Comparison of ENCODE assay signal across 10 cellular contexts in the genomic region with DNA sequence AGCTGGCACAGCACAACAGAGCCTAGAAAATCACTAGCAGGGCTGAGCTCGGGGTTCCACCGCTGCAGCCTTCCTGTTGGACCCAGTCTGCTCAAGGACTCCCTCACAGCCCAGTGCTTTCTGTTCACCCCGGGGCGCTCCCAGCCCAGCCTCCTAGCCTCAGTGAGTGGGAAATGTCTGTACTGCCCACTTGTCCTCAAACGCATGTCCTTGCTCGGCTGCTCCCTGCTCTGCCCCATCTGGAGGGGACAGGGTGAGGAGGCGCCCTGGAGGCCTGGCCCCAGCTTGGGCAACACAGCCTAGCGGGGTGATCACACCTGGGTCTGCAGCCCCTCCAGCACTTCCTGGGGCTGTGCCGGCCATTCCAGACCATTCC. TPM values are rescaled to one million over a fixed set of nuclear protein-coding genes. Genes with fewer than 3 reads are reported as not detected.
DNase-seq lines count a peak whose midpoint lies in the region; ATAC-seq and TF ChIP-seq lines count a peak whose summit lies in the region.
"Had no signal": no experiment of that assay in that cellular context is flagged by ENCODE, and none has a peak within 500 bp of the region (broad histone marks: within the 10 kb centered on the region; RNA-seq: fewer than 3 reads in every experiment).

No MANE protein-coding gene starts in this region.

- POLR2A ChIA-PET in activated CD4-positive, alpha-beta T cell treated with anti-CD3 and anti-CD28 coated beads, Interleukin-2, amount 10 ng/mL, durations not matched to agents 7 days and 5 days (lab: Charles Lee), result no interaction called here
- POLR2A ChIA-PET in T-cell (lab: Charles Lee), result no interaction called here

- H3K27ac ChIP-seq in foreskin keratinocyte, result no peak overlapping the region

- H3K9me3 Mint-ChIP-seq in activated CD4-positive, alpha-beta T cell treated with anti-CD3 and anti-CD28 coated beads, Interleukin-2, amount 10 ng/mL, durations not matched to agents 7 days and 5 days, result no peaks in the 10 kb centered on the region
- H3K9me3 Mint-ChIP-seq in T-cell (peaks cover 0 to 4% (median 0%) of the 10 kb centered on the region in 3 donors), immature natural killer cell (no peaks in the 10 kb centered on the region)

- no peak for DNase-seq in activated CD4-positive, alpha-beta T cell treated with anti-CD3 and anti-CD28 coated beads, Interleukin-2, amount 10 ng/mL, durations not matched to agents 7 days and 5 days
- no peak for DNase-seq in activated CD4-positive, alpha-beta T cell treated with anti-CD3 and anti-CD28 coated beads, Interleukin-2, amount 50 U/mL, for 48 hours
- DNase-seq in T-cell, result no peak
- no peak for DNase-seq in immature natural killer cell
- no peak for DNase-seq in sciatic nerve (ENCODE audit: low spot score)
- DNase-seq in foreskin keratinocyte, result no peak
- no peak for DNase-seq in dermis blood vessel endothelial cell

- H3K27ac Mint-ChIP-seq in activated CD4-positive, alpha-beta T cell treated with anti-CD3 and anti-CD28 coated beads, Interleukin-2, amount 10 ng/mL, durations not matched to agents 7 days and 5 days, result peak overlapping the region; percentile 62
- H3K27ac Mint-ChIP-seq in T-cell (peak overlapping the region in 1 of 2 donors; percentile 66), immature natural killer cell (peak overlapping the region in 1 of 6 donors; percentile 79)

- intact Hi-C loops in sciatic nerve (cut with DNase I), result no loop called here

- H3K4me3 Mint-ChIP-seq in activated CD4-positive, alpha-beta T cell treated with anti-CD3 and anti-CD28 coated beads, Interleukin-2, amount 10 ng/mL, durations not matched to agents 7 days and 5 days, result no peak overlapping the region
- H3K4me3 Mint-ChIP-seq in T-cell (peak overlapping the region; percentile 77 to 84 (median 81)), immature natural killer cell (peak overlapping the region; percentile 77 to 89 (median 81))

- ATAC-seq in T-cell (replicated peaks in 1 of 4), result no peak
- ATAC-seq in sciatic nerve, result peak; percentile 8
- no peak for ATAC-seq in HG03108 (IDR thresholded peaks at IDR 0.05; ENCODE audit: unreplicated experiment)
- ATAC-seq in foreskin keratinocyte, result no peak

- no peaks in the 10 kb centered on the region for H3K4me1 ChIP-seq in foreskin keratinocyte

- TF ChIP-seq CTCF in foreskin keratinocyte (conservative IDR thresholded peaks at IDR 0.05), result no peak

- CTCF ChIA-PET in activated CD4-positive, alpha-beta T cell treated with anti-CD3 and anti-CD28 coated beads, Interleukin-2, amount 10 ng/mL, durations not matched to agents 7 days and 5 days (lab: Charles Lee), result interaction anchor here (1.3 to 1.9 kb wide), 2 partner anchors 8 to 56 kb away, joined by 3 to 4 read pairs; no protein-coding TSS in a partner anchor
- CTCF ChIA-PET in T-cell (lab: Charles Lee), result no interaction called here

- H3K4me1 Mint-ChIP-seq in activated CD4-positive, alpha-beta T cell treated with anti-CD3 and anti-CD28 coated beads, Interleukin-2, amount 10 ng/mL, durations not matched to agents 7 days and 5 days, result peaks cover 11% of the 10 kb centered on the region
- H3K4me1 Mint-ChIP-seq in T-cell (peaks cover 12 to 19% (median 12%) of the 10 kb centered on the region in 3 donors), immature natural killer cell (peaks cover 0 to 2% of the 10 kb centered on the region in 2 donors)

- H3K27me3 Mint-ChIP-seq in activated CD4-positive, alpha-beta T cell treated with anti-CD3 and anti-CD28 coated beads, Interleukin-2, amount 10 ng/mL, durations not matched to agents 7 days and 5 days, result peaks cover 8% of the 10 kb centered on the region
- peaks cover 2 to 8% of the 10 kb centered on the region in 2 donors for H3K27me3 Mint-ChIP-seq in T-cell
- H3K27me3 Mint-ChIP-seq in immature natural killer cell (ENCODE audit: low read depth in 3 of 3), result peaks cover 0 to 7% (median 4%) of the 10 kb centered on the region in 3 donors

- H3K36me3 Mint-ChIP-seq in activated CD4-positive, alpha-beta T cell treated with anti-CD3 and anti-CD28 coated beads, Interleukin-2, amount 10 ng/mL, durations not matched to agents 7 days and 5 days (ENCODE audit: low read depth), result no peaks in the 10 kb centered on the region
- no peaks in the 10 kb centered on the region for H3K36me3 Mint-ChIP-seq in T-cell
- H3K36me3 Mint-ChIP-seq in immature natural killer cell, result no peaks in the 10 kb centered on the region

- no peaks in the 10 kb centered on the region for H3K27me3 ChIP-seq in foreskin keratinocyte

RNA-seq across cellular contexts. Expression of a gene that starts 11.9 kb away (rescaled TPM):
- total RNA-seq in activated CD4-positive, alpha-beta T cell treated with anti-CD3 and anti-CD28 coated beads, Interleukin-2, amount 10 ng/mL, durations not matched to agents 7 days and 5 days, result 10 to 100 TPM; 22.5 to 23.8 TPM
- total RNA-seq in T-cell (10 to 100 TPM; 12.5 to 29.8 (median 25.5) TPM), sciatic nerve (11.9 TPM), foreskin keratinocyte (39.9 and 49.6 TPM in 2 replicates), dermis blood vessel endothelial cell (27.0 and 42.4 TPM in 2 replicates)
- polyA plus RNA-seq in immature natural killer cell (10 to 100 TPM; 36.7 to 42.8 (median 38.4) TPM), foreskin keratinocyte (46.9 and 57.6 TPM in 2 replicates)

RNA-seq across cellular contexts. Expression of a gene that starts 36.2 kb away (rescaled TPM):
- total RNA-seq in activated CD4-positive, alpha-beta T cell treated with anti-CD3 and anti-CD28 coated beads, Interleukin-2, amount 10 ng/mL, durations not matched to agents 7 days and 5 days, result not detected
- under 1 TPM in 2 of 5 donors, not detected in 3; 0.13 to 0.19 TPM for total RNA-seq in T-cell
- polyA plus RNA-seq in immature natural killer cell, result not detected
- total RNA-seq in sciatic nerve, result 0.13 TPM
- total RNA-seq in foreskin keratinocyte, result 1.3 and 1.7 TPM in 2 replicates
- 1.2 and 1.4 TPM in 2 replicates for polyA plus RNA-seq in foreskin keratinocyte
- 0.05 and 0.17 TPM in 2 replicates for total RNA-seq in dermis blood vessel endothelial cell
- total RNA-seq: myocyte had no signal
- polyA plus RNA-seq: AG04450 had no signal
